In the genomic region with DNA sequence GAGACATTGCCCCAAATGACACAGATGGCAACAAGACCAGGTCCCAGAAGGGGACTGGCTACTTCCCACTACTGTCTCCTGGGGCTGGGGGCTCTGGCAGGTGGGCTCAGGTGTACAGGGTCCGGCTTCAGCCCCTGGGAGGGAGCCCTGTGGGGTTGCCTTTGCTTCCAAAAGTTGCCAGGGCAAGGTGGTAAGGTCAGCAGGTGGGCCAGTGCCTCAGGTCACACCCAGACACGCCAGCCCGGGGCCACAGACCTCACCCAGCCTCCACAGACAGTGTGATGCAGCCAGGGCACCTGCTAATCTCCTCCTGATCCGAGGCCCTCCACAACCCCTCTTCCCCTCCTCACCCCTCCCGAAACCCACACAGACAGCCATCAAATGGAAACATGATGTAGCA, we compare ENCODE assay signal across 36 cellular contexts. TPM values are rescaled to one million over a fixed set of nuclear protein-coding genes. Genes with fewer than 3 reads are reported as not detected.
"Had no signal": no experiment of that assay in that cellular context is flagged by ENCODE, and none has a peak within 500 bp of the region (broad histone marks: within the 10 kb centered on the region; RNA-seq: fewer than 3 reads in every experiment).

No MANE protein-coding gene starts in this region.

- H3K4me3 ChIP-seq: K562, PC-9 had no signal

- H3K36me3 Mint-ChIP-seq: activated CD8-positive, alpha-beta memory T cell treated with anti-CD3 and anti-CD28 coated beads, Interleukin-2, amount 10 ng/mL, durations not matched to agents 7 days and 5 days; activated naive CD4-positive, alpha-beta T cell treated with anti-CD3 and anti-CD28 coated beads, Interleukin-2, amount 10 ng/mL, durations not matched to agents 7 days and 5 days; activated naive CD8-positive, alpha-beta T cell; brain; T-cell had no signal

- H3K27ac ChIP-seq: PC-9, RWPE1, VCaP had no signal

- H3K4me3 Mint-ChIP-seq: activated CD4-positive, alpha-beta memory T cell treated with anti-CD3 and anti-CD28 coated beads, Interleukin-2, amount 10 ng/mL, durations not matched to agents 7 days and 5 days; activated CD8-positive, alpha-beta memory T cell treated with anti-CD3 and anti-CD28 coated beads, Interleukin-2, amount 10 ng/mL, durations not matched to agents 7 days and 5 days; activated naive CD4-positive, alpha-beta T cell treated with anti-CD3 and anti-CD28 coated beads, Interleukin-2, amount 10 ng/mL, durations not matched to agents 7 days and 5 days; activated naive CD8-positive, alpha-beta T cell; activated naive CD8-positive, alpha-beta T cell treated with anti-CD3 and anti-CD28 coated beads, Interleukin-2, amount 50 U/mL, for 24 hours; brain; T-cell; T-helper 17 cell had no signal

- ATAC-seq: activated CD8-positive, alpha-beta memory T cell treated with anti-CD3 and anti-CD28 coated beads, Interleukin-2, amount 10 ng/mL, durations not matched to agents 7 days and 5 days; activated naive CD8-positive, alpha-beta T cell treated with anti-CD3 and anti-CD28 coated beads, Interleukin-2, amount 50 U/mL, for 24 hours; K562; Right ventricle myocardium inferior; SK-N-SH treated with all-trans-retinoic acid at 6 μM for 48 hours; T-cell; T-helper 17 cell had no signal

- H3K9me3 Mint-ChIP-seq: activated CD4-positive, alpha-beta memory T cell treated with anti-CD3 and anti-CD28 coated beads, Interleukin-2, amount 10 ng/mL, durations not matched to agents 7 days and 5 days; activated naive CD4-positive, alpha-beta T cell treated with anti-CD3 and anti-CD28 coated beads, Interleukin-2, amount 10 ng/mL, durations not matched to agents 7 days and 5 days; activated naive CD8-positive, alpha-beta T cell treated with anti-CD3 and anti-CD28 coated beads, Interleukin-2, amount 50 U/mL, for 24 hours; brain; T-cell had no signal

- H3K27me3 Mint-ChIP-seq: activated naive CD8-positive, alpha-beta T cell had no signal

- H3K27ac Mint-ChIP-seq: activated CD4-positive, alpha-beta memory T cell treated with anti-CD3 and anti-CD28 coated beads, Interleukin-2, amount 10 ng/mL, durations not matched to agents 7 days and 5 days; activated CD8-positive, alpha-beta memory T cell treated with anti-CD3 and anti-CD28 coated beads, Interleukin-2, amount 10 ng/mL, durations not matched to agents 7 days and 5 days; activated naive CD4-positive, alpha-beta T cell treated with anti-CD3 and anti-CD28 coated beads, Interleukin-2, amount 10 ng/mL, durations not matched to agents 7 days and 5 days; activated naive CD8-positive, alpha-beta T cell; activated naive CD8-positive, alpha-beta T cell treated with anti-CD3 and anti-CD28 coated beads, Interleukin-2, amount 50 U/mL, for 24 hours; T-cell; T-helper 17 cell had no signal

- H3K4me1 Mint-ChIP-seq: activated CD4-positive, alpha-beta memory T cell treated with anti-CD3 and anti-CD28 coated beads, Interleukin-2, amount 10 ng/mL, durations not matched to agents 7 days and 5 days; activated CD8-positive, alpha-beta memory T cell treated with anti-CD3 and anti-CD28 coated beads, Interleukin-2, amount 10 ng/mL, durations not matched to agents 7 days and 5 days; activated naive CD4-positive, alpha-beta T cell treated with anti-CD3 and anti-CD28 coated beads, Interleukin-2, amount 10 ng/mL, durations not matched to agents 7 days and 5 days; activated naive CD8-positive, alpha-beta T cell treated with anti-CD3 and anti-CD28 coated beads, Interleukin-2, amount 50 U/mL, for 24 hours; T-cell had no signal

- DNase-seq: activated CD4-positive, alpha-beta memory T cell treated with anti-CD3 and anti-CD28 coated beads, Interleukin-2, amount 10 ng/mL, durations not matched to agents 7 days and 5 days; activated CD4-positive, alpha-beta T cell treated with anti-CD3 and anti-CD28 coated beads for 1 hour; activated CD4-positive, alpha-beta T cell treated with anti-CD3 and anti-CD28 coated beads for 48 hours; activated CD4-positive, CD25-positive, alpha-beta regulatory T cell; activated CD8-positive, alpha-beta memory T cell treated with anti-CD3 and anti-CD28 coated beads for 24 hours; activated CD8-positive, alpha-beta memory T cell treated with anti-CD3 and anti-CD28 coated beads, Interleukin-2, amount 10 ng/mL, durations not matched to agents 7 days and 5 days; activated CD8-positive, alpha-beta memory T cell treated with anti-CD3 and anti-CD28 coated beads, Interleukin-2, amount 50 U/mL, for 48 hours; activated effector memory CD4-positive, alpha-beta T cell treated with Interleukin-2 at 50 U/mL for 16 hours; activated naive CD4-positive, alpha-beta T cell treated with anti-CD3 and anti-CD28 coated beads, Interleukin-2, amount 10 ng/mL, durations not matched to agents 7 days and 5 days; activated naive CD8-positive, alpha-beta T cell treated with anti-CD3 and anti-CD28 coated beads, Interleukin-2, amount 50 U/mL, for 24 hours; activated T-cell treated with anti-CD3 and anti-CD28 coated beads, Interleukin-2, amount 50 U/mL, for 48 hours; anterior cingulate cortex; central memory CD4-positive, alpha-beta T cell; NCI-H1048; NCI-H1105 treated with DMSO at 0.1 percent for 48 hours; NCI-H1436; NCI-H1694; NCI-H1930; NCI-H345; NCI-H524 treated with DMSO at 0.1 percent for 48 hours; NK-92 treated with Interleukin-12 subunit alpha and Interleukin-12 subunit beta, amount 100 ng/mL, for 24 hours; PC-9; SIG-M5; T-cell; T-helper 17 cell had no signal

RNA-seq across cellular contexts. Expression of gene CAV3, which starts 28.3 kb away (rescaled TPM):
- total RNA-seq: activated CD4-positive, alpha-beta memory T cell treated with anti-CD3 and anti-CD28 coated beads, Interleukin-2, amount 10 ng/mL, durations not matched to agents 7 days and 5 days; activated CD8-positive, alpha-beta memory T cell treated with anti-CD3 and anti-CD28 coated beads, Interleukin-2, amount 10 ng/mL, durations not matched to agents 7 days and 5 days; K562; M059J; NCI-H460; OCI-LY7; SK-MEL-5; T-cell; T-helper 17 cell had no signal
